1 cellular context compared by ENCODE assay signal in genomic region chr19:58572818-58573657, GRCh38.
TF ChIP-seq lines count a peak whose summit lies in the region.

MZF1 (minus strand) TSS chr19:58573335; CDS start chr19:58571389, 1,946 bp downstream.

TF ChIP-seq in K562, 482 proteins besides CTCF, POLR2A, EP300 and RAD21 (continued from another document and continues in another):
- TF ChIP-seq HDAC3 (IDR thresholded peaks at IDR 0.05; ENCODE audit: borderline replicate concordance, partially characterized antibody) (no peak), MAFG (tag; conservative IDR thresholded peaks at IDR 0.05) (no peak), CREBBP (IDR thresholded peaks at IDR 0.05; ENCODE audit: low read depth, low read length) (no peak), ARID4B (CRISPR knock-in tag; IDR thresholded peaks at IDR 0.05) (peak; percentile 91), EWSR1 (IDR thresholded peaks at IDR 0.05; ENCODE audit: borderline replicate concordance, low read depth, partially characterized antibody) (no peak), MEF2D (tag; conservative IDR thresholded peaks at IDR 0.05; ENCODE audit: low read depth) (peak; percentile 56; the same call in 1 of the 2 replicates), ZNF561 (CRISPR knock-in tag; conservative IDR thresholded peaks at IDR 0.05) (no peak), HMGN3 (IDR thresholded peaks at IDR 0.05; ENCODE audit: borderline replicate concordance, extremely low read depth, insufficient read length, low read depth, low read length) (peak; percentile 48), ZNF263 (CRISPR knock-in tag; IDR thresholded peaks at IDR 0.05; ENCODE audit: borderline replicate concordance) (peak; percentile 46; the same call in 1 of the 2 replicates), ZNF75A (CRISPR knock-in tag; IDR thresholded peaks at IDR 0.05) (no peak), PTRF (tag; IDR thresholded peaks at IDR 0.05) (no peak), SNAPC5 (CRISPR knock-in tag; IDR thresholded peaks at IDR 0.05) (no peak), ZNF253 (CRISPR knock-in tag; conservative IDR thresholded peaks at IDR 0.05) (no peak), SRSF1 (IDR thresholded peaks at IDR 0.05; ENCODE audit: low read depth, low read length) (no peak), CREB1 (IDR thresholded peaks at IDR 0.05) (peak; percentile 99), CREB1 (CRISPR knock-in tag; IDR thresholded peaks at IDR 0.05) (peak; percentile 98), RBBP5 (IDR thresholded peaks at IDR 0.05; ENCODE audit: borderline replicate concordance, insufficient read depth, low read length, poor library complexity, severe bottlenecking) (peak; percentile 77), CEBPG (CRISPR knock-in tag; IDR thresholded peaks at IDR 0.05) (peak; percentile 17; the same call in 1 of the 2 replicates), CEBPG (tag; conservative IDR thresholded peaks at IDR 0.05 in 1 of 2, IDR thresholded peaks at IDR 0.05 in 1 of 2) (no peak), YY1 (IDR thresholded peaks at IDR 0.05; ENCODE audit: borderline replicate concordance in 1 of 3, control insufficient read depth in 1 of 3, extremely low read depth in 1 of 3, insufficient read depth in 3 of 3, insufficient read length in 1 of 3, insufficient replicate concordance in 2 of 3, low read depth in 1 of 3, low read length in 2 of 3) (peak in 2 of 3 experiments; percentile 38 to 69), TBL1XR1 (IDR thresholded peaks at IDR 0.05; ENCODE audit: low read length in 2 of 2) (peak in 1 of 2 experiments; percentile 94; a peak in 2 of 4 replicates), ZZZ3 (IDR thresholded peaks at IDR 0.05) (no peak), SMARCA5 (IDR thresholded peaks at IDR 0.05) (peak; percentile 98), ELK1 (CRISPR knock-in tag; IDR thresholded peaks at IDR 0.05) (no peak), FOXO4 (CRISPR knock-in tag; IDR thresholded peaks at IDR 0.05) (no peak), IFI16 (CRISPR knock-in tag; IDR thresholded peaks at IDR 0.05) (no peak), GATAD2B (IDR thresholded peaks at IDR 0.05; ENCODE audit: borderline replicate concordance) (no peak), SNIP1 (IDR thresholded peaks at IDR 0.05; ENCODE audit: low read depth) (peak; percentile 39; the same call in 1 of the 2 replicates), PCBP2 (IDR thresholded peaks at IDR 0.05; ENCODE audit: low read depth, low read length, poor library complexity, severe bottlenecking) (no peak), SMARCC2 (IDR thresholded peaks at IDR 0.05; ENCODE audit: low read depth) (no peak), COPS2 (conservative IDR thresholded peaks at IDR 0.05) (no peak), ZC3H4 (CRISPR knock-in tag; IDR thresholded peaks at IDR 0.05; ENCODE audit: borderline replicate concordance) (no peak), HNRNPUL1 (IDR thresholded peaks at IDR 0.05; ENCODE audit: low read length) (no peak), CBX2 (IDR thresholded peaks at IDR 0.05; ENCODE audit: insufficient read depth, low read length, poor library complexity, severe bottlenecking) (no peak), TRIM24 (IDR thresholded peaks at IDR 0.05) (peak; percentile 35 to 76; a peak in 3 of 4 replicates), NKRF (IDR thresholded peaks at IDR 0.05; ENCODE audit: borderline replicate concordance) (peak; percentile 38), PURB (CRISPR knock-in tag; IDR thresholded peaks at IDR 0.05; ENCODE audit: low read depth) (no peak), RBM15 (IDR thresholded peaks at IDR 0.05; ENCODE audit: insufficient read depth, low read length) (no peak), CGGBP1 (CRISPR knock-in tag; IDR thresholded peaks at IDR 0.05) (no peak), LEF1 (IDR thresholded peaks at IDR 0.05) (no peak), PTTG1 (tag; IDR thresholded peaks at IDR 0.05; ENCODE audit: low read depth) (no peak), THRB (CRISPR knock-in tag; conservative IDR thresholded peaks at IDR 0.05) (peak; percentile 92), ZNF318 (IDR thresholded peaks at IDR 0.05; ENCODE audit: borderline replicate concordance in 1 of 2, low read depth in 1 of 2) (no peak), EZH2 (IDR thresholded peaks at IDR 0.05; ENCODE audit: borderline replicate concordance, low read depth, low read length) (no peak), STAT5B (CRISPR knock-in tag; IDR thresholded peaks at IDR 0.05) (no peak), NCOA1 (IDR thresholded peaks at IDR 0.05; ENCODE audit: low read depth) (peak; percentile 61; the same call in 1 of the 2 replicates), ZNF589 (CRISPR knock-in tag; IDR thresholded peaks at IDR 0.05; ENCODE audit: low read depth) (no peak), CC2D1A (IDR thresholded peaks at IDR 0.05) (0 out of 2 replicates have a peak, but pooled peaks have one; percentile 55), FOSL1 (tag; conservative IDR thresholded peaks at IDR 0.05) (no peak; the same call in 1 of the 2 replicates), LARP7 (IDR thresholded peaks at IDR 0.05) (peak; percentile 92), NCOR1 (IDR thresholded peaks at IDR 0.05) (no peak)
